ENCODE assay signal across 13 cellular contexts in the genomic region with DNA sequence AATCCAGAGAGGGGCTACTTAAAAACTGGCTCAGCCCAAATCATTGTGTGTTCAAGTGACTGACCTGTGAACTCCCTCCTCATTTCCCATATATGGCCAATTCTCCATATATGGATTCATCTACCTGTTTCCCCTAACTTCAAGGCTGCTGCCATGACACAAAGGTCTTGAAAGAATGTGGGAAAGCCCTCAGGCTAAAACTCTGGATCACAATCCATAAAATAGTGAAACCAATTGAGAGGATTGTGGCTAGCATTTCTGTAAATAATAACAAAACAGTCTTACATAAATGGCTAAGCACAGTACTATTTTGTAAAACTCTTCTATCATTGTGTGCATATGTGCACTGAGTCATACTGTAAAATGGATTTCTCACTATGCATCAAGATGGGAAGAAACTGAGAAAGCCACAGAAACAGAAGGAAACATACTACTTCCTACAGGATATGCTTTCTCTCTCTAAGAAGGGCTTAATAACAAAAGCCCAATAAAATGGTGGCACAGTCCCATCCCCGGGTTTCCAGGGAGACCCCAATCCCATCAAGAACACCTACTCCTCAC.
DNase-seq lines count a peak whose midpoint lies in the region; ATAC-seq, FAIRE-seq and TF ChIP-seq lines count a peak whose summit lies in the region.
"Had no signal": no experiment of that assay in that cellular context is flagged by ENCODE, and none has a peak within 500 bp of the region (broad histone marks: within the 10 kb centered on the region; RNA-seq: fewer than 3 reads in every experiment).

No MANE protein-coding gene starts in this region.

- peaks cover 92% of the 10 kb centered on the region for H3K4me1 Mint-ChIP-seq in activated naive CD8-positive, alpha-beta T cell treated with anti-CD3 and anti-CD28 coated beads for 36 hours

- H3K4me3 ChIP-seq in AG10803 (ENCODE audit: low read length) (no peak overlapping the region), iPS-20b (ENCODE audit: low read length) (no peak overlapping the region), brain microvascular endothelial cell (ENCODE audit: low read depth, low read length) (no peak overlapping the region)
- H3K4me3 ChIP-seq: K562 had no signal

- POLR2A ChIA-PET in HEK293T (lab: Yijun Ruan, JAX): no interaction called here

- TF ChIP-seq CTCF in AG10803 (conservative IDR thresholded peaks at IDR 0.05; ENCODE audit: low read length) (no peak), brain microvascular endothelial cell (IDR thresholded peaks at IDR 0.05; ENCODE audit: low read depth, low read length, missing control alignments) (no peak)

- in situ Hi-C loops in brain microvascular endothelial cell (cut with HindIII; ENCODE audit: low pct_ligation_motif_present, low sequenced_read_pairs): no loop called here

- peaks cover 12% of the 10 kb centered on the region for H3K9me3 Mint-ChIP-seq in activated naive CD8-positive, alpha-beta T cell treated with anti-CD3 and anti-CD28 coated beads for 36 hours

- peaks cover 4% of the 10 kb centered on the region; the same call in 1 of the 2 replicates for H3K9me3 ChIP-seq in iPS-20b (ENCODE audit: insufficient read depth, low read depth, low read length)

- peak; percentile 85 for FAIRE-seq in GM12892 (lab: Jason Lieb, UNC)
- FAIRE-seq: K562 had no signal

- ATAC-seq in HG02884 (IDR thresholded peaks at IDR 0.05; ENCODE audit: unreplicated experiment): no peak
- ATAC-seq: K562 had no signal

- no peaks in the 10 kb centered on the region for H3K27me3 Mint-ChIP-seq in activated naive CD8-positive, alpha-beta T cell treated with anti-CD3 and anti-CD28 coated beads for 36 hours

- CTCF ChIA-PET in HEK293T (lab: Yijun Ruan, JAX): no interaction called here

- H3K4me3 Mint-ChIP-seq in activated naive CD8-positive, alpha-beta T cell treated with anti-CD3 and anti-CD28 coated beads for 36 hours: no peak overlapping the region

- H3K36me3 ChIP-seq in iPS-20b (ENCODE audit: insufficient read depth, low read depth, low read length) (no peaks in the 10 kb centered on the region), brain microvascular endothelial cell (replicated peaks) (no peaks in the 10 kb centered on the region)

- peak overlapping the region; percentile 2; the same call in 1 of the 2 replicates for H3K9ac ChIP-seq in iPS-20b (ENCODE audit: low read depth, low read length)

- no peaks in the 10 kb centered on the region for H3K27me3 ChIP-seq in iPS-20b (ENCODE audit: insufficient read depth, low read length)
- H3K27me3 ChIP-seq in brain microvascular endothelial cell (replicated peaks): no peaks in the 10 kb centered on the region

- H3K4me1 ChIP-seq in iPS-20b (ENCODE audit: insufficient read depth, low read length): peaks cover 38% of the 10 kb centered on the region

- peaks cover 41% of the 10 kb centered on the region for H3K36me3 Mint-ChIP-seq in activated naive CD8-positive, alpha-beta T cell treated with anti-CD3 and anti-CD28 coated beads for 36 hours

- no peak for TF ChIP-seq POLR2A in GM12892 (IDR thresholded peaks at IDR 0.05; ENCODE audit: low read depth, low read length)

- peak; percentile 4 for DNase-seq in AG10803 (ENCODE audit: low read depth)
- DNase-seq in GM12892 (ENCODE audit: insufficient read length): no peak
- no peak for DNase-seq in activated naive CD8-positive, alpha-beta T cell treated with anti-CD3 and anti-CD28 coated beads for 36 hours
- no peak for DNase-seq in HEK293T (ENCODE audit: extremely low spot score)
- no peak for DNase-seq in brain microvascular endothelial cell
- DNase-seq in NCI-H146 treated with DMSO at 0.1 percent for 48 hours (lab: John Stamatoyannopoulos, UW; ENCODE audit: unreplicated experiment): no peak
- DNase-seq: NCI-H2029; stimulated activated CD4-positive, alpha-beta T cell treated with anti-CD3 and anti-CD28 coated beads, Interleukin-15, amount 100 ng/mL, for 24 hours; stimulated activated CD8-positive, alpha-beta memory T cell treated with anti-CD3 and anti-CD28 coated beads, Interleukin-4, amount 100 ng/mL, for 48 hours; T-helper 2 cell had no signal

- peak overlapping the region; percentile 43 for H3K27ac Mint-ChIP-seq in activated naive CD8-positive, alpha-beta T cell treated with anti-CD3 and anti-CD28 coated beads for 36 hours

- H3K27ac ChIP-seq in iPS-20b (ENCODE audit: low read length) (no peak overlapping the region), brain microvascular endothelial cell (no peak overlapping the region)

TF ChIP-seq in HEK293T, 16 proteins besides CTCF, POLR2A, EP300 and RAD21:
- TF ChIP-seq CTBP1 (IDR thresholded peaks at IDR 0.05; ENCODE audit: borderline replicate concordance): no peak
- TF ChIP-seq SP1 (IDR thresholded peaks at IDR 0.05): no peak
- TF ChIP-seq NFRKB (IDR thresholded peaks at IDR 0.05): no peak
- TF ChIP-seq ARNT (IDR thresholded peaks at IDR 0.05): no peak
- TF ChIP-seq, protein P1, sequence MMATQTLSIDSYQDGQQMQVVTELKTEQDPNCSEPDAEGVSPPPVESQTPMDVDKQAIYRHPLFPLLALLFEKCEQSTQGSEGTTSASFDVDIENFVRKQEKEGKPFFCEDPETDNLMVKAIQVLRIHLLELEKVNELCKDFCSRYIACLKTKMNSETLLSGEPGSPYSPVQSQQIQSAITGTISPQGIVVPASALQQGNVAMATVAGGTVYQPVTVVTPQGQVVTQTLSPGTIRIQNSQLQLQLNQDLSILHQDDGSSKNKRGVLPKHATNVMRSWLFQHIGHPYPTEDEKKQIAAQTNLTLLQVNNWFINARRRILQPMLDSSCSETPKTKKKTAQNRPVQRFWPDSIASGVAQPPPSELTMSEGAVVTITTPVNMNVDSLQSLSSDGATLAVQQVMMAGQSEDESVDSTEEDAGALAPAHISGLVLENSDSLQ (IDR thresholded peaks at IDR 0.05): no peak
- no peak for TF ChIP-seq ELF4 (IDR thresholded peaks at IDR 0.05)
- TF ChIP-seq BHLHE40 (IDR thresholded peaks at IDR 0.05; ENCODE audit: borderline replicate concordance): no peak
- TF ChIP-seq FOXM1 (IDR thresholded peaks at IDR 0.05; ENCODE audit: borderline replicate concordance): no peak
- TF ChIP-seq TARDBP (IDR thresholded peaks at IDR 0.05): no peak
- no peak for TF ChIP-seq LEF1 (IDR thresholded peaks at IDR 0.05; ENCODE audit: borderline replicate concordance)
- TF ChIP-seq ZNF384 (IDR thresholded peaks at IDR 0.05): no peak
- TF ChIP-seq L3MBTL2 (conservative IDR thresholded peaks at IDR 0.05): no peak
- no peak for TF ChIP-seq SUZ12 (IDR thresholded peaks at IDR 0.05)
- TF ChIP-seq FOXA1 (IDR thresholded peaks at IDR 0.05): no peak
- TF ChIP-seq HDGF (IDR thresholded peaks at IDR 0.05; ENCODE audit: borderline replicate concordance): no peak
- TF ChIP-seq FOXK2 (IDR thresholded peaks at IDR 0.05): no peak
